Comparison of ENCODE assay signal across 21 cellular contexts in genomic region chr4:79163981-79164490, GRCh38.
DNase-seq lines count a peak whose midpoint lies in the region; ATAC-seq and TF ChIP-seq lines count a peak whose summit lies in the region.
"Had no signal": no experiment of that assay in that cellular context is flagged by ENCODE, and none has a peak within 500 bp of the region (broad histone marks: within the 10 kb centered on the region; RNA-seq: fewer than 3 reads in every experiment).

No MANE protein-coding gene starts in this region.

- TF ChIP-seq CTCF in progenitor cell of endocrine pancreas (IDR thresholded peaks at IDR 0.05; ENCODE audit: unreplicated experiment), result no peak

- no peak for DNase-seq in stimulated activated naive CD8-positive, alpha-beta T cell treated with anti-CD3 and anti-CD28 coated beads, Interleukin-15, amount 100 ng/mL, for 72 hours
- DNase-seq in stimulated activated naive CD8-positive, alpha-beta T cell treated with anti-CD3 and anti-CD28 coated beads, Interleukin-15, Interleukin-2, amounts not matched to agents 100 U/mL and 50 U/mL, for 24 hours, result no peak
- DNase-seq in progenitor cell of endocrine pancreas (ENCODE audit: low spot score, unreplicated experiment) (no peak), hypothalamus (lab: John Stamatoyannopoulos, UW) (no peak)
- DNase-seq in stimulated activated CD4-positive, alpha-beta T cell treated with anti-CD3 and anti-CD28 coated beads, Interleukin-15, amount 100 ng/mL, for 24 hours, result no peak
- DNase-seq in stimulated activated CD4-positive, alpha-beta T cell treated with anti-CD3 and anti-CD28 coated beads, Interleukin-2, amount 100 ng/mL, for 24 hours, result no peak
- DNase-seq: activated naive CD4-positive, alpha-beta T cell treated with anti-CD3 and anti-CD28 coated beads, Interleukin-2, amount 50 U/mL, for 16 hours; activated T-cell treated with anti-CD3 and anti-CD28 coated beads, Interleukin-2, amount 50 U/mL, for 1 hour; anterior cingulate cortex; EL; erythroblast; kidney; nucleus accumbens; PC-3; SHP77 treated with DMSO at 0.1 percent for 48 hours; T-cell had no signal

- H3K4me3 Mint-ChIP-seq in stimulated activated naive CD8-positive, alpha-beta T cell treated with anti-CD3 and anti-CD28 coated beads, Interleukin-15, amount 100 ng/mL, for 72 hours, result no peak overlapping the region
- H3K4me3 Mint-ChIP-seq in activated T-helper 17 cell treated with anti-CD3 and anti-CD28 coated beads, Interleukin-2, amount 50 U/mL, for 72 hours, result no peak overlapping the region
- no peak overlapping the region for H3K4me3 Mint-ChIP-seq in progenitor cell of endocrine pancreas (ENCODE audit: low read depth)
- H3K4me3 Mint-ChIP-seq: central memory CD8-positive, alpha-beta T cell; T-cell had no signal

- no peaks in the 10 kb centered on the region for H3K4me1 Mint-ChIP-seq in stimulated activated naive CD8-positive, alpha-beta T cell treated with anti-CD3 and anti-CD28 coated beads, Interleukin-15, amount 100 ng/mL, for 72 hours
- no peaks in the 10 kb centered on the region for H3K4me1 Mint-ChIP-seq in activated T-helper 17 cell treated with anti-CD3 and anti-CD28 coated beads, Interleukin-2, amount 50 U/mL, for 72 hours
- H3K4me1 Mint-ChIP-seq in progenitor cell of endocrine pancreas (ENCODE audit: low read depth), result no peaks in the 10 kb centered on the region
- H3K4me1 Mint-ChIP-seq: central memory CD8-positive, alpha-beta T cell; T-cell had no signal

- peaks cover 0 to 7% of the 10 kb centered on the region in 2 donors for H3K9me3 Mint-ChIP-seq in stimulated activated naive CD8-positive, alpha-beta T cell treated with anti-CD3 and anti-CD28 coated beads, Interleukin-15, amount 100 ng/mL, for 72 hours
- H3K9me3 Mint-ChIP-seq in activated T-helper 17 cell treated with anti-CD3 and anti-CD28 coated beads, Interleukin-2, amount 50 U/mL, for 72 hours, result peaks cover 3% of the 10 kb centered on the region
- H3K9me3 Mint-ChIP-seq in progenitor cell of endocrine pancreas (ENCODE audit: low read depth), result peaks cover 6% of the 10 kb centered on the region

- no peaks in the 10 kb centered on the region for H3K27me3 Mint-ChIP-seq in stimulated activated naive CD8-positive, alpha-beta T cell treated with anti-CD3 and anti-CD28 coated beads, Interleukin-15, amount 100 ng/mL, for 72 hours
- H3K27me3 Mint-ChIP-seq in activated T-helper 17 cell treated with anti-CD3 and anti-CD28 coated beads, Interleukin-2, amount 50 U/mL, for 72 hours, result no peaks in the 10 kb centered on the region
- no peaks in the 10 kb centered on the region for H3K27me3 Mint-ChIP-seq in progenitor cell of endocrine pancreas
- H3K27me3 Mint-ChIP-seq: central memory CD8-positive, alpha-beta T cell had no signal

- no peaks in the 10 kb centered on the region for H3K36me3 Mint-ChIP-seq in activated T-helper 17 cell treated with anti-CD3 and anti-CD28 coated beads, Interleukin-2, amount 50 U/mL, for 72 hours (ENCODE audit: low read depth)
- H3K36me3 Mint-ChIP-seq in progenitor cell of endocrine pancreas (ENCODE audit: insufficient read depth), result no peaks in the 10 kb centered on the region
- H3K36me3 Mint-ChIP-seq: T-cell had no signal

- no peak overlapping the region for H3K27ac Mint-ChIP-seq in stimulated activated naive CD8-positive, alpha-beta T cell treated with anti-CD3 and anti-CD28 coated beads, Interleukin-15, amount 100 ng/mL, for 72 hours
- H3K27ac Mint-ChIP-seq in activated T-helper 17 cell treated with anti-CD3 and anti-CD28 coated beads, Interleukin-2, amount 50 U/mL, for 72 hours, result no peak overlapping the region
- H3K27ac Mint-ChIP-seq in progenitor cell of endocrine pancreas, result no peak overlapping the region
- H3K27ac Mint-ChIP-seq: T-cell had no signal

- ATAC-seq in stimulated activated naive CD8-positive, alpha-beta T cell treated with anti-CD3 and anti-CD28 coated beads, Interleukin-15, amount 100 ng/mL, for 72 hours, result peak; percentile 63
- no peak for ATAC-seq in stimulated activated naive CD8-positive, alpha-beta T cell treated with anti-CD3 and anti-CD28 coated beads, Interleukin-15, Interleukin-2, amounts not matched to agents 100 U/mL and 50 U/mL, for 24 hours
- ATAC-seq in HG03095 (IDR thresholded peaks at IDR 0.05; ENCODE audit: unreplicated experiment), result peak; percentile 66
- ATAC-seq in activated T-helper 17 cell treated with anti-CD3 and anti-CD28 coated beads, Interleukin-2, amount 50 U/mL, for 72 hours (replicated peaks), result peak; percentile 59
- ATAC-seq: A549, foreskin keratinocyte, PC-3, T-cell had no signal
